ENCODE assay signal across 12 cellular contexts in the genomic region with DNA sequence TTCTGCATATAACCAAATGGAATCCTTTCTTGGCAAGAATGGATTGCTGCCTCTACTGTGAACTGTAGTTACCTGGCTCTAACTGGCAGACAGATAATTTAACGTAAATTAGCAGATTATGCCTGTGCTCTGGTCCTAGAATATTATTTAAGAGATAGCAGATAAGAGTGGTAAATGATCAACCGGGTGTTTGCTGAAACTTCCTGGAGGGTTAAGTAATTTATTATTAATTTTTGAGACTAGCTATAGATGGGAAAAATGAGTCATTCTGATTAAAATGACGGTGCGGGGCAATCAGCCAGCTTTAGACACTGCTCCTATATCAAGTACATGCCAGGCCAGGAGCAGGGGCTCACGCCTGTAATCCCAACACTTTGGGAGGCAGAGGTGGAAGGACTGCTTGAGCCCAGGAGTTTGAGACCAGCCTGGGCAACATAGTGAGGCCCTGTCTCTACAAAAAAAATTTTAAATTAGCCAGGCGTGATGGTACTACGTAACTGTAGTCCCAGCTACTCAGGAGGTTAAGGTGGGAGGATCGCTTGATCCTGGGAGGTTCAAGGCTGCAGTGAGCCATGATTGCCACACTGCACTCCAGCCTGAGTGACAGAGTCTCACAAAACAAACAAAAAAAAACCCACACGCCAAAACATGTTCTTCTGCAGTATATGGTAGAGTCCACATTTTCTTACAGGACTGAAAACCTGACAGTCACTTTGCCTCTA. TPM values are rescaled to one million over a fixed set of nuclear protein-coding genes. Genes with fewer than 3 reads are reported as not detected.
DNase-seq lines count a peak whose midpoint lies in the region; ATAC-seq and TF ChIP-seq lines count a peak whose summit lies in the region.
"Had no signal": no experiment of that assay in that cellular context is flagged by ENCODE, and none has a peak within 500 bp of the region (broad histone marks: within the 10 kb centered on the region; RNA-seq: fewer than 3 reads in every experiment).

No MANE protein-coding gene starts in this region.

- DNase-seq in HCEC 1CT (peak; percentile 35), SK-N-SH (no peak), fibroblast of the aortic adventitia (ENCODE audit: low read depth) (peak; percentile 71), trophoblast cell (peak; percentile 61 to 73), pons (ENCODE audit: low spot score) (no peak), GM19238 (ENCODE audit: insufficient read length, low spot score) (no peak)
- no peak for DNase-seq in activated T-cell treated with anti-CD3 and anti-CD28 coated beads, Interleukin-2, amount 50 U/mL, for 24 hours
- DNase-seq: activated CD8-positive, alpha-beta memory T cell treated with anti-CD3 and anti-CD28 coated beads, Interleukin-2, amount 50 U/mL, for 4 hours; NCI-H1417 treated with DMSO at 0.1 percent for 48 hours; stimulated activated naive CD4-positive, alpha-beta T cell had no signal

- 0 out of 4 replicates have a peak, but pooled peaks of 1 of the 2 experiments have one; percentile 29 for TF ChIP-seq EP300 in SK-N-SH (IDR thresholded peaks at IDR 0.05; ENCODE audit: borderline replicate concordance in 1 of 2, low read depth in 1 of 2, low read length in 1 of 2)

- H3K4me3 ChIP-seq in SK-N-SH (ENCODE audit: low read depth in 2 of 2, low read length in 1 of 2) (no peak overlapping the region), fibroblast of the aortic adventitia (ENCODE audit: low read depth, low read length) (no peak overlapping the region), trophoblast cell (ENCODE audit: low read depth, low read length) (no peak overlapping the region)
- H3K4me3 ChIP-seq: smooth muscle cell had no signal

- 37% methylated on average over 9 of the region's 9 CpGs for WGBS in SK-N-SH (ENCODE audit: low lambda C conversion rate)
- no CpG with 5 or more reads among the region's 9 CpGs for WGBS in trophoblast cell (ENCODE audit: extremely low coverage, insufficient coverage, insufficient read length)

- H2BK12ac ChIP-seq in trophoblast cell (ENCODE audit: low read length), result no peak overlapping the region

- H3F3A ChIP-seq in SK-N-SH (replicated peaks; ENCODE audit: insufficient read depth), result peaks cover 15% of the 10 kb centered on the region

- H3K9me3 ChIP-seq in SK-N-SH (no peaks in the 10 kb centered on the region), trophoblast cell (ENCODE audit: insufficient read depth, low read depth, low read length) (no peaks in the 10 kb centered on the region)

- H4K8ac ChIP-seq in trophoblast cell (ENCODE audit: low read depth, low read length), result no peak overlapping the region

- H3K4me2 ChIP-seq in SK-N-SH (peak overlapping the region; percentile 25; the same call in 1 of the 2 replicates), trophoblast cell (ENCODE audit: low read length) (no peak overlapping the region)
- H3K4me2 ChIP-seq: smooth muscle cell had no signal

- H3K4ac ChIP-seq in trophoblast cell (ENCODE audit: low read depth, low read length), result peak overlapping the region; percentile 87

- no peaks in the 10 kb centered on the region for H3K79me1 ChIP-seq in trophoblast cell (ENCODE audit: low read length)

- H3K23ac ChIP-seq in trophoblast cell (ENCODE audit: low read length), result no peak overlapping the region

- no peak overlapping the region for H3K18ac ChIP-seq in trophoblast cell (ENCODE audit: low read length)

- H3K9ac ChIP-seq in SK-N-SH (no peak overlapping the region), trophoblast cell (ENCODE audit: low read length) (no peak overlapping the region)

- H3K27ac Mint-ChIP-seq in activated T-cell treated with anti-CD3 and anti-CD28 coated beads, Interleukin-2, amount 50 U/mL, for 24 hours, result no peak overlapping the region

- H3K36me3 Mint-ChIP-seq in activated T-cell treated with anti-CD3 and anti-CD28 coated beads, Interleukin-2, amount 50 U/mL, for 24 hours (ENCODE audit: low read depth), result peaks cover 9% of the 10 kb centered on the region

- H4K12ac ChIP-seq in trophoblast cell (ENCODE audit: low read depth, low read length), result no peak overlapping the region

- H3K27ac ChIP-seq in SK-N-SH (ENCODE audit: low read depth in 2 of 2, low read length in 1 of 2), result peak overlapping the region in 1 of 2 experiments; percentile 33; a peak in 2 of 4 replicates
- no peak overlapping the region for H3K27ac ChIP-seq in trophoblast cell (ENCODE audit: low read depth, low read length)

- no peak overlapping the region for H3K14ac ChIP-seq in trophoblast cell (ENCODE audit: low read length)

- H3K9me2 ChIP-seq in SK-N-SH, result no peaks in the 10 kb centered on the region

- H3K4me1 Mint-ChIP-seq in activated T-cell treated with anti-CD3 and anti-CD28 coated beads, Interleukin-2, amount 50 U/mL, for 24 hours (ENCODE audit: low read depth), result peaks cover 51% of the 10 kb centered on the region

- ATAC-seq in HG02852 (IDR thresholded peaks at IDR 0.05; ENCODE audit: unreplicated experiment), result no peak

- H2AFZ ChIP-seq in SK-N-SH (ENCODE audit: low read depth) (no peak overlapping the region), trophoblast cell (ENCODE audit: insufficient read depth, low read length, poor library complexity) (no peak overlapping the region)

- H2BK120ac ChIP-seq in trophoblast cell (ENCODE audit: insufficient read depth, low read length, poor library complexity), result no peak overlapping the region

- CTCF ChIA-PET in SK-N-SH (lab: Yijun Ruan, JAX), result interaction anchor here (1.5 to 1.6 kb wide), 2 partner anchors 33 to 154 kb away, joined by 3 read pairs; no protein-coding TSS in a partner anchor

- H2BK5ac ChIP-seq in trophoblast cell (ENCODE audit: low read depth, low read length, poor library complexity), result no peak overlapping the region

- H4K20me1 ChIP-seq in SK-N-SH (ENCODE audit: insufficient read depth), result peaks cover 70% of the 10 kb centered on the region

- H3K36me3 ChIP-seq in SK-N-SH (replicated peaks in 1 of 2; ENCODE audit: control insufficient read depth in 1 of 2, insufficient read depth in 2 of 2, low read length in 1 of 2) (no peaks in the 10 kb centered on the region), trophoblast cell (ENCODE audit: control insufficient read depth in 1 of 2, insufficient read depth in 2 of 2, low read length in 2 of 2) (no peaks in the 10 kb centered on the region)

- TF ChIP-seq RAD21 in SK-N-SH (IDR thresholded peaks at IDR 0.05; ENCODE audit: low read length), result no peak

- no peak overlapping the region for H4K91ac ChIP-seq in trophoblast cell (ENCODE audit: low read depth, low read length)

- no peak overlapping the region for H3K4me3 Mint-ChIP-seq in activated T-cell treated with anti-CD3 and anti-CD28 coated beads, Interleukin-2, amount 50 U/mL, for 24 hours

- TF ChIP-seq CTCF in SK-N-SH (IDR thresholded peaks at IDR 0.05) (no peak), fibroblast of the aortic adventitia (IDR thresholded peaks at IDR 0.05; ENCODE audit: insufficient read depth, low read length) (no peak)

- H3K79me2 ChIP-seq in SK-N-SH (ENCODE audit: insufficient read depth) (peaks cover 99% of the 10 kb centered on the region), trophoblast cell (ENCODE audit: control insufficient read depth, insufficient read depth, low read length, poor library complexity) (peaks cover 9% of the 10 kb centered on the region)

- H3K9me3 Mint-ChIP-seq in activated T-cell treated with anti-CD3 and anti-CD28 coated beads, Interleukin-2, amount 50 U/mL, for 24 hours, result no peaks in the 10 kb centered on the region

- H2AK5ac ChIP-seq in trophoblast cell (ENCODE audit: low read length), result no peak overlapping the region

- peaks cover 9 to 40% of the 10 kb centered on the region in 2 experiments for H3K4me1 ChIP-seq in SK-N-SH (ENCODE audit: control insufficient read depth in 1 of 2, insufficient read depth in 2 of 2, low read depth in 1 of 2, low read length in 1 of 2)
- peaks cover 5 to 14% of the 10 kb centered on the region in 2 experiments for H3K4me1 ChIP-seq in trophoblast cell (ENCODE audit: control insufficient read depth in 1 of 2, insufficient read depth in 2 of 2, low read length in 2 of 2)

- POLR2A ChIA-PET in SK-N-SH (lab: Yijun Ruan, JAX), result no interaction called here

- H3K27me3 ChIP-seq in SK-N-SH (ENCODE audit: insufficient read depth), result no peaks in the 10 kb centered on the region
- H3K27me3 ChIP-seq in trophoblast cell (ENCODE audit: insufficient read depth, low read length), result no peaks in the 10 kb centered on the region

- H3K27me3 Mint-ChIP-seq in activated T-cell treated with anti-CD3 and anti-CD28 coated beads, Interleukin-2, amount 50 U/mL, for 24 hours, result no peaks in the 10 kb centered on the region

TF ChIP-seq in SK-N-SH, 30 proteins besides CTCF, POLR2A, EP300 and RAD21 (continues in another document):
- TF ChIP-seq FOXM1 (IDR thresholded peaks at IDR 0.05; ENCODE audit: low read depth), result no peak
- TF ChIP-seq GATA2 (CRISPR knock-in tag; IDR thresholded peaks at IDR 0.05), result 0 out of 2 replicates have a peak, but pooled peaks have one; percentile 11
- TF ChIP-seq NRF1 (IDR thresholded peaks at IDR 0.05; ENCODE audit: low read depth, low read length), result no peak
- TF ChIP-seq, protein P1, sequence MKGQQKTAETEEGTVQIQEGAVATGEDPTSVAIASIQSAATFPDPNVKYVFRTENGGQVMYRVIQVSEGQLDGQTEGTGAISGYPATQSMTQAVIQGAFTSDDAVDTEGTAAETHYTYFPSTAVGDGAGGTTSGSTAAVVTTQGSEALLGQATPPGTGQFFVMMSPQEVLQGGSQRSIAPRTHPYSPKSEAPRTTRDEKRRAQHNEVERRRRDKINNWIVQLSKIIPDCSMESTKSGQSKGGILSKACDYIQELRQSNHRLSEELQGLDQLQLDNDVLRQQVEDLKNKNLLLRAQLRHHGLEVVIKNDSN (IDR thresholded peaks at IDR 0.05; ENCODE audit: borderline replicate concordance, low read depth), result no peak
- TF ChIP-seq, protein P2, sequence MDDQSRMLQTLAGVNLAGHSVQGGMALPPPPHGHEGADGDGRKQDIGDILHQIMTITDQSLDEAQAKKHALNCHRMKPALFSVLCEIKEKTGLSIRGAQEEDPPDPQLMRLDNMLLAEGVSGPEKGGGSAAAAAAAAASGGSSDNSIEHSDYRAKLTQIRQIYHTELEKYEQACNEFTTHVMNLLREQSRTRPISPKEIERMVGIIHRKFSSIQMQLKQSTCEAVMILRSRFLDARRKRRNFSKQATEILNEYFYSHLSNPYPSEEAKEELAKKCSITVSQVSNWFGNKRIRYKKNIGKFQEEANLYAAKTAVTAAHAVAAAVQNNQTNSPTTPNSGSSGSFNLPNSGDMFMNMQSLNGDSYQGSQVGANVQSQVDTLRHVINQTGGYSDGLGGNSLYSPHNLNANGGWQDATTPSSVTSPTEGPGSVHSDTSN (IDR thresholded peaks at IDR 0.05), result peak; percentile 33; the same call in 1 of the 2 replicates
- peak; percentile 21; the same call in 1 of the 2 replicates for TF ChIP-seq TCF12 (IDR thresholded peaks at IDR 0.05)
- TF ChIP-seq JUND (IDR thresholded peaks at IDR 0.05), result peak; percentile 64
- TF ChIP-seq NFIC (IDR thresholded peaks at IDR 0.05; ENCODE audit: borderline replicate concordance), result peak; percentile 46

RNA-seq across cellular contexts. Expression of a gene that starts 22.6 kb away (rescaled TPM):
- polyA plus RNA-seq in SK-N-SH (2012; rRNA removed), result 35.1 and 40.5 TPM in 2 replicates
- polyA plus RNA-seq in SK-N-SH (2012; cell fraction: cytosol; rRNA removed), result 42.3 and 44.9 TPM in 2 replicates
- 13.2 and 19.3 TPM in 2 replicates for polyA plus RNA-seq in SK-N-SH (2012; cell fraction: nucleus; rRNA removed)
- total RNA-seq in fibroblast of the aortic adventitia (ENCODE audit: low replicate concordance), result 23.4 and 33.0 TPM in 2 replicates
- 38.1 and 39.6 TPM in 2 replicates for polyA plus RNA-seq in trophoblast cell (2013)

Comparison
In these comparisons a context has a peak if more than half of its experiments do, and no peak if none do; other contexts are left out.
1. DNase-seq: peak in HCEC 1CT (single experiment), fibroblast of the aortic adventitia (single experiment) and trophoblast cell (2 of 2); none in SK-N-SH (single experiment), pons (single experiment), activated T-cell treated with anti-CD3 and anti-CD28 coated beads, Interleukin-2, amount 50 U/mL, for 24 hours (single experiment) and GM19238 (single experiment).